In the genomic region with DNA sequence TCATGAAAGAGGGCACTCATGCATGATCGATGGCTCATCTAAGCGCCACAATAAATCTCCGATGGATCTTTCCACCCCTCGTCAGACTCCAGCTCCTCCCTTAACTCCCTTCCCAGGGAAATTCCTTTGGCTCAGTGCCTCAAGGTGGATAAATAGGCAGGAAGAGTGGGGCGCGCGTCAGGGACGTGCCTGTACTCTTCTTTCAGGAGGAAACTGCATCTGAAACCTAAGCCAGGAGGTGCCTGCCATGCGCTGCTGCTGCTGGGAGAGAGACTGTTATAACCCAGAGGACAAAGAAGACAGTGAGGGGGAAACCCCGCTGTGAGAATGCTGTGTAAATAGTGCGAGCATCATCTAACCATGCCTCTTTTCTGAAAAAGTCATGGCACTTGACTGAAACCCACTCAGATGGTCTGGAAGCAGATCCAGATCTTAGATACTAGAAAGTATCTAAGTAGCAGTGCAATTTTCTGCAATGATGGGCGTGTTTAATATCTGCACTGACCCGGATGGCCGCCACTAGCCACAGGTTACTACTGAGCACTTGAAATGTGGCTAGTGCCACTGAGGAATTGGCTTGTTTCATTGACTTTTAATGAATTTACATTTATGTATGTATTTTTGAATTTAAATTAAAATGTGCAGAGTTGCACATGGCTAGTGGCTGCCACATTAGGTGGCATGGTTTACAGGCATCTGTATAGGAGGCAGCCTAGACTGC, we compare ENCODE assay signal across 17 cellular contexts.
DNase-seq lines count a peak whose midpoint lies in the region; TF ChIP-seq lines count a peak whose summit lies in the region.
"Had no signal": no experiment of that assay in that cellular context is flagged by ENCODE, and none has a peak within 500 bp of the region (broad histone marks: within the 10 kb centered on the region; RNA-seq: fewer than 3 reads in every experiment).

No MANE protein-coding gene starts in this region.

- H3K27ac Mint-ChIP-seq in chondrocyte (ENCODE audit: unreplicated experiment) (no peak overlapping the region), nephron (peak overlapping the region; percentile 6 to 76 (median 67))
- H3K27ac Mint-ChIP-seq: activated B cell treated with CpG ODN at 0.5 μM for 24 hours, HFFc6, natural killer cell had no signal

- no peaks in the 10 kb centered on the region for H3K27me3 Mint-ChIP-seq in chondrocyte (ENCODE audit: low read depth)
- H3K27me3 Mint-ChIP-seq in nephron (ENCODE audit: low read depth): peaks cover 8% of the 10 kb centered on the region

- H3K4me1 Mint-ChIP-seq in chondrocyte (ENCODE audit: low read depth) (peaks cover 13% of the 10 kb centered on the region), nephron (peaks cover 30% of the 10 kb centered on the region)
- H3K4me1 Mint-ChIP-seq: activated B cell treated with CpG ODN at 0.5 μM for 24 hours, natural killer cell had no signal

- H3K4me3 Mint-ChIP-seq in chondrocyte (ENCODE audit: unreplicated experiment) (peak overlapping the region; percentile 20), nephron (peak overlapping the region in 2 of 3 experiments; percentile 22 to 31)
- H3K4me3 Mint-ChIP-seq: activated B cell treated with CpG ODN at 0.5 μM for 24 hours, HFFc6, natural killer cell had no signal

- H3K9me3 Mint-ChIP-seq in chondrocyte (ENCODE audit: low read depth): no peaks in the 10 kb centered on the region
- peaks cover 3% of the 10 kb centered on the region for H3K9me3 Mint-ChIP-seq in nephron
- H3K9me3 Mint-ChIP-seq: activated B cell treated with CpG ODN at 0.5 μM for 24 hours, HFFc6 had no signal

- in situ Hi-C loops in G401 (cut with HindIII; ENCODE audit: low sequenced_read_pairs): no loop called here

- H3K36me3 Mint-ChIP-seq in chondrocyte (ENCODE audit: low read depth) (no peaks in the 10 kb centered on the region), nephron (ENCODE audit: low read depth) (no peaks in the 10 kb centered on the region)
- H3K36me3 Mint-ChIP-seq: natural killer cell had no signal

- no peak for TF ChIP-seq CTCF in chondrocyte (IDR thresholded peaks at IDR 0.05)
- no peak for TF ChIP-seq CTCF in nephron (IDR thresholded peaks at IDR 0.05; ENCODE audit: unreplicated experiment in 3 of 3)

- peak; percentile 18 for DNase-seq in G401 (ENCODE audit: low spot score)
- peak; percentile 46 for DNase-seq in NCI-H2171 (lab: John Stamatoyannopoulos, UW)
- DNase-seq in chondrocyte (ENCODE audit: low spot score): no peak
- DNase-seq in mucosa of gallbladder (ENCODE audit: low spot score): no peak
- DNase-seq in RKO (ENCODE audit: low spot score): no peak
- no peak for DNase-seq in stimulated activated CD4-positive, alpha-beta T cell treated with anti-CD3 and anti-CD28 coated beads, Interleukin-4, amount 100 ng/mL, for 4 hours
- no peak for DNase-seq in stimulated activated CD4-positive, alpha-beta T cell treated with anti-CD3 and anti-CD28 coated beads, Interleukin-4, amount 100 ng/mL, for 24 hours
- DNase-seq: activated B cell treated with CpG ODN at 0.5 μM for 24 hours; adrenal gland; BE2C; gastrocnemius medialis; GF-D8; HFFc6; left cardiac atrium; natural killer cell; NK-92 treated with Interleukin-12 subunit alpha and Interleukin-12 subunit beta, amount 100 ng/mL, for 24 hours had no signal

Comparison
In these comparisons a context has a peak if more than half of its experiments do, and no peak if none do; other contexts are left out.
1. DNase-seq: peak in G401 (single experiment) and NCI-H2171 (single experiment); none in chondrocyte (single experiment), mucosa of gallbladder (single experiment), RKO (single experiment), stimulated activated CD4-positive, alpha-beta T cell treated with anti-CD3 and anti-CD28 coated beads, Interleukin-4, amount 100 ng/mL, for 4 hours (0 of 2) and stimulated activated CD4-positive, alpha-beta T cell treated with anti-CD3 and anti-CD28 coated beads, Interleukin-4, amount 100 ng/mL, for 24 hours (single experiment).